In genomic region chr5:65411356-65411755, GRCh38 we compare ENCODE assay signal across 1 cellular context.
TF ChIP-seq lines count a peak whose summit lies in the region.

No MANE protein-coding gene starts in this region.

TF ChIP-seq in HepG2, 621 proteins besides CTCF, POLR2A, EP300 and RAD21 (continued from another document):
- TF ChIP-seq MAFK (conservative IDR thresholded peaks at IDR 0.05 in 1 of 2, IDR thresholded peaks at IDR 0.05 in 1 of 2; ENCODE audit: low read length in 2 of 2): peak in 1 of 2 experiments; percentile 30; a peak in 2 of 4 replicates
- TF ChIP-seq ZNF274 (CRISPR knock-in tag; IDR thresholded peaks at IDR 0.05): no peak
